8 cellular contexts compared by ENCODE assay signal in genomic region chr10:63700209-63700934, GRCh38.
DNase-seq lines count a peak whose midpoint lies in the region; ATAC-seq and TF ChIP-seq lines count a peak whose summit lies in the region.

No MANE protein-coding gene starts in this region.

- intact Hi-C loops in psoas muscle (cut with DNase I), result no loop called here

- DNase-seq in NCI-H460 (ENCODE audit: extremely low read depth, low read depth) (peak; percentile 91), epithelial cell of esophagus (ENCODE audit: low read depth) (peak; percentile 98), psoas muscle (peak; percentile 64 to 78), mucosa of gallbladder (ENCODE audit: low spot score) (no peak), amygdala (lab: John Stamatoyannopoulos, UW) (no peak)

- peaks cover 65% of the 10 kb centered on the region for H3K4me1 ChIP-seq in DOHH2 (ENCODE audit: control insufficient read depth, low read length)
- H3K4me1 ChIP-seq in psoas muscle, result peaks cover 56% of the 10 kb centered on the region

- no peaks in the 10 kb centered on the region for H3K79me2 ChIP-seq in DOHH2 (ENCODE audit: control insufficient read depth, low read length)

- H3K36me3 ChIP-seq in DOHH2 (ENCODE audit: control insufficient read depth, low read length), result no peaks in the 10 kb centered on the region
- no peaks in the 10 kb centered on the region for H3K36me3 ChIP-seq in psoas muscle (ENCODE audit: insufficient read depth in 1 of 2, low read depth in 1 of 2)

- no peaks in the 10 kb centered on the region for H3K9me2 ChIP-seq in DOHH2 (replicated peaks; ENCODE audit: control insufficient read depth, low read length)

- H3K4me3 ChIP-seq in DOHH2 (ENCODE audit: low read length), result no peak overlapping the region
- no peak overlapping the region for H3K4me3 ChIP-seq in epithelial cell of esophagus (ENCODE audit: low read length)
- H3K4me3 ChIP-seq in psoas muscle, result peak overlapping the region; percentile 15

- WGBS in psoas muscle, 3 donors, result 18 to 22% (median 19%) methylated on average over 5 of the region's 5 CpGs

- peak overlapping the region; percentile 41; the same call in 1 of the 2 replicates for H3K4me2 ChIP-seq in DOHH2 (ENCODE audit: low read length)

- H3K27me3 ChIP-seq in DOHH2 (ENCODE audit: control insufficient read depth, low read length) (no peaks in the 10 kb centered on the region), psoas muscle (ENCODE audit: insufficient read depth in 3 of 3, low read length in 2 of 3) (no peaks in the 10 kb centered on the region)

- peaks cover 9% of the 10 kb centered on the region; the same call in 1 of the 2 replicates for H3F3A ChIP-seq in DOHH2 (ENCODE audit: control insufficient read depth, insufficient read depth)

- ATAC-seq in psoas muscle (peak; percentile 94 to 98 (median 98)), GM21723 (IDR thresholded peaks at IDR 0.05; ENCODE audit: unreplicated experiment) (no peak), HG02642 (IDR thresholded peaks at IDR 0.05; ENCODE audit: poor library complexity, unreplicated experiment) (no peak)

- H3K9me3 ChIP-seq in DOHH2 (ENCODE audit: control insufficient read depth, insufficient read depth, low read length) (no peaks in the 10 kb centered on the region), psoas muscle (no peaks in the 10 kb centered on the region)

- H3K27ac ChIP-seq in DOHH2 (ENCODE audit: low read depth, low read length) (no peak overlapping the region), psoas muscle (peak overlapping the region; percentile 88)

- no peak for TF ChIP-seq CTCF in DOHH2 (IDR thresholded peaks at IDR 0.05; ENCODE audit: low read depth, low read length, poor library complexity, severe bottlenecking)
- TF ChIP-seq CTCF in epithelial cell of esophagus (IDR thresholded peaks at IDR 0.05; ENCODE audit: insufficient read depth, low read depth, low read length, missing control alignments), result no peak
- no peak for TF ChIP-seq CTCF in psoas muscle (IDR thresholded peaks at IDR 0.05)

- H4K20me1 ChIP-seq in DOHH2 (ENCODE audit: control insufficient read depth, insufficient read depth, low read depth, low read length), result no peaks in the 10 kb centered on the region

Comparison
In these comparisons a context has a peak if more than half of its experiments do, and no peak if none do; other contexts are left out.
1. DNase-seq: peak in NCI-H460 (single experiment), epithelial cell of esophagus (single experiment) and psoas muscle (2 of 2); none in mucosa of gallbladder (single experiment) and amygdala (0 of 56).
2. ATAC-seq: peak in psoas muscle (4 of 4); none in GM21723 (single experiment) and HG02642 (single experiment).